ENCODE assay signal across 12 cellular contexts in genomic region chr5:116759860-116760644, GRCh38.
A peak's percentile ranks its signal among the peaks of the same experiment; 100 is the strongest.
DNase-seq lines count a peak whose midpoint lies in the region; ATAC-seq and TF ChIP-seq lines count a peak whose summit lies in the region.
"Had no signal": no experiment of that assay in that cellular context is flagged by ENCODE, and none has a peak within 500 bp of the region (broad histone marks: within the 10 kb centered on the region; RNA-seq: fewer than 3 reads in every experiment).

No MANE protein-coding gene starts in this region.

- no peak overlapping the region for H3K14ac ChIP-seq in mesenchymal stem cell (ENCODE audit: low read length in 2 of 2)

- peak overlapping the region; percentile 25 for H3K9ac ChIP-seq in mesenchymal stem cell (ENCODE audit: low read length)

- no peak overlapping the region for H3K18ac ChIP-seq in mesenchymal stem cell (ENCODE audit: low read depth in 1 of 2, low read length in 2 of 2)

- no peaks in the 10 kb centered on the region for H3K79me1 ChIP-seq in mesenchymal stem cell (replicated peaks; ENCODE audit: low read length, poor library complexity, severe bottlenecking)

- H2BK120ac ChIP-seq in mesenchymal stem cell (ENCODE audit: low read depth, low read length): no peak overlapping the region

- H2BK12ac ChIP-seq in mesenchymal stem cell (ENCODE audit: low read length in 2 of 2): no peak overlapping the region

- H3K4me1 ChIP-seq in mesenchymal stem cell (ENCODE audit: control insufficient read depth, insufficient read depth, low read depth, low read length) (peaks cover 3% of the 10 kb centered on the region), thyroid gland (peaks cover 14 to 18% of the 10 kb centered on the region in 2 donors)

- H3K27me3 ChIP-seq in mesenchymal stem cell (ENCODE audit: control insufficient read depth in 1 of 2, insufficient read depth in 1 of 2, low read length in 2 of 2) (no peaks in the 10 kb centered on the region), thyroid gland (no peaks in the 10 kb centered on the region)

- DNase-seq in NCI-H82 (lab: John Stamatoyannopoulos, UW) (peak; percentile 42), NCI-H82 treated with DMSO at 0.1 percent for 48 hours (lab: John Stamatoyannopoulos, UW; ENCODE audit: unreplicated experiment) (no peak), astrocyte of the spinal cord (ENCODE audit: low read depth, low spot score) (peak; percentile 85), mesenchymal stem cell (peak; percentile 48), thyroid gland (peak; percentile 29 to 47)
- no peak for DNase-seq in activated CD8-positive, alpha-beta memory T cell treated with anti-CD3 and anti-CD28 coated beads for 24 hours
- DNase-seq: activated T-cell treated with anti-CD3 and anti-CD28 coated beads, Interleukin-2, amount 50 U/mL, for 1 hour; effector memory CD4-positive, alpha-beta T cell; kidney glomerular epithelial cell had no signal

- H3K4ac ChIP-seq in mesenchymal stem cell (ENCODE audit: low read depth in 1 of 2, low read length in 2 of 2): no peak overlapping the region

- H2BK5ac ChIP-seq in mesenchymal stem cell (ENCODE audit: low read depth, low read length, poor library complexity, severe bottlenecking): no peak overlapping the region

- H2AFZ ChIP-seq in mesenchymal stem cell (ENCODE audit: low read depth, low read length): no peak overlapping the region

- TF ChIP-seq CTCF in astrocyte of the spinal cord (IDR thresholded peaks at IDR 0.05; ENCODE audit: low read depth, low read length): no peak
- TF ChIP-seq CTCF in thyroid gland (IDR thresholded peaks at IDR 0.05): no peak

- no peak overlapping the region for H3K4me2 ChIP-seq in mesenchymal stem cell (ENCODE audit: low read length, poor library complexity, severe bottlenecking)

- no peak overlapping the region for H4K91ac ChIP-seq in mesenchymal stem cell (ENCODE audit: low read length)

- no peak for TF ChIP-seq POLR2A in thyroid gland (IDR thresholded peaks at IDR 0.05)

- intact Hi-C loops in thyroid gland (cut with DNase I): no loop called here

- in situ Hi-C loops in astrocyte of the spinal cord (cut with HindIII; ENCODE audit: low sequenced_read_pairs): no loop called here

- no peak overlapping the region for H2BK15ac ChIP-seq in mesenchymal stem cell (ENCODE audit: low read depth, poor library complexity, severe bottlenecking)

- peak overlapping the region in 1 of 2 experiments; percentile 9 for H3K23ac ChIP-seq in mesenchymal stem cell (ENCODE audit: low read length in 2 of 2)

- H3K9me3 ChIP-seq in mesenchymal stem cell (ENCODE audit: control insufficient read depth, low read length) (no peaks in the 10 kb centered on the region), thyroid gland (no peaks in the 10 kb centered on the region)

- no peak overlapping the region for H4K8ac ChIP-seq in mesenchymal stem cell (ENCODE audit: low read length)

- 64% methylated on average over 9 of the region's 10 CpGs for WGBS in mesenchymal stem cell
- 62 to 72% methylated on average over 10 of the region's 10 CpGs for WGBS in thyroid gland, 2 donors

- no peak overlapping the region for H3K4me3 ChIP-seq in astrocyte of the spinal cord (ENCODE audit: low read depth, low read length)
- H3K4me3 ChIP-seq in mesenchymal stem cell (ENCODE audit: insufficient read depth in 1 of 2, low read depth in 1 of 2, low read length in 2 of 2): peak overlapping the region in 1 of 2 experiments; percentile 56
- no peak overlapping the region for H3K4me3 ChIP-seq in thyroid gland (replicated peaks in 1 of 3)
- H3K4me3 ChIP-seq: K562 had no signal

- ATAC-seq in HG03139 (IDR thresholded peaks at IDR 0.05; ENCODE audit: unreplicated experiment): no peak
- no peak for ATAC-seq in GM21529 (IDR thresholded peaks at IDR 0.05; ENCODE audit: unreplicated experiment)
- ATAC-seq: K562 had no signal

- H3K27ac ChIP-seq in mesenchymal stem cell (ENCODE audit: low read length, poor library complexity, severe bottlenecking) (no peak overlapping the region), thyroid gland (peak overlapping the region; percentile 64 to 84 (median 78))

- H3K36me3 ChIP-seq in mesenchymal stem cell (ENCODE audit: control insufficient read depth in 1 of 2, insufficient read depth in 2 of 2, low read depth in 1 of 2, low read length in 2 of 2) (no peaks in the 10 kb centered on the region), thyroid gland (no peaks in the 10 kb centered on the region)

- H2AK5ac ChIP-seq in mesenchymal stem cell (ENCODE audit: low read length, severe bottlenecking): no peak overlapping the region

Comparison
In these comparisons a context has a peak if more than half of its experiments do, and no peak if none do; other contexts are left out.
1. DNase-seq: peak in NCI-H82 (single experiment), astrocyte of the spinal cord (single experiment), mesenchymal stem cell (single experiment) and thyroid gland (2 of 2); none in NCI-H82 treated with DMSO at 0.1 percent for 48 hours (single experiment) and activated CD8-positive, alpha-beta memory T cell treated with anti-CD3 and anti-CD28 coated beads for 24 hours (single experiment).